In genomic region chr6:73004817-73005216, GRCh38 we compare ENCODE assay signal across 21 cellular contexts.
"Had no signal": no experiment of that assay in that cellular context is flagged by ENCODE, and none has a peak within 500 bp of the region (broad histone marks: within the 10 kb centered on the region; RNA-seq: fewer than 3 reads in every experiment).

No MANE protein-coding gene starts in this region.

- H3K27ac Mint-ChIP-seq: memory B cell; mesothelial cell of epicardium; naive thymus-derived CD4-positive, alpha-beta T cell; nephron; neural progenitor cell; progenitor cell of endocrine pancreas; stimulated activated naive B cell treated with anti-CD40 and anti-IgM and Interleukin-4, amounts not matched to agents 10 μg/mL and 1 μg/mL and 100 μg/mL, for 72 hours; stimulated activated naive CD8-positive, alpha-beta T cell treated with anti-CD3 and anti-CD28 coated beads, Interleukin-15, amount 100 ng/mL, for 72 hours had no signal

- H3K27me3 Mint-ChIP-seq: memory B cell; naive thymus-derived CD4-positive, alpha-beta T cell; stimulated activated naive B cell treated with anti-CD40 and anti-IgM and Interleukin-4, amounts not matched to agents 10 μg/mL and 1 μg/mL and 100 μg/mL, for 72 hours; stimulated activated naive CD8-positive, alpha-beta T cell treated with anti-CD3 and anti-CD28 coated beads, Interleukin-15, amount 100 ng/mL, for 72 hours had no signal

- H3K36me3 Mint-ChIP-seq: neural progenitor cell had no signal

- DNase-seq: dorsolateral prefrontal cortex; effector CD4-positive, alpha-beta T cell; foreskin fibroblast; gastrocnemius medialis; head of caudate nucleus; naive thymus-derived CD4-positive, alpha-beta T cell; right lobe of liver; small intestine; stimulated activated CD4-positive, alpha-beta T cell treated with anti-CD3 and anti-CD28 coated beads, Interleukin-15, amount 100 ng/mL, for 24 hours; stimulated activated CD4-positive, alpha-beta T cell treated with anti-CD3 and anti-CD28 coated beads, Interleukin-2, amount 100 ng/mL, for 48 hours; stimulated activated naive B cell treated with anti-CD40 and anti-IgM and Interleukin-4, amounts not matched to agents 10 μg/mL and 1 μg/mL and 100 μg/mL, for 72 hours; stimulated activated naive CD8-positive, alpha-beta T cell treated with anti-CD3 and anti-CD28 coated beads, Interleukin-15, amount 100 ng/mL, for 72 hours; transverse colon; upper lobe of right lung; uterus had no signal

- ATAC-seq: esophagus mucosa; gastrocnemius medialis; naive thymus-derived CD4-positive, alpha-beta T cell; right lobe of liver; stimulated activated naive B cell treated with anti-CD40 and anti-IgM and Interleukin-4, amounts not matched to agents 10 μg/mL and 1 μg/mL and 100 μg/mL, for 72 hours; stimulated activated naive CD8-positive, alpha-beta T cell treated with anti-CD3 and anti-CD28 coated beads, Interleukin-15, amount 100 ng/mL, for 72 hours; upper lobe of right lung had no signal

- H3K4me1 Mint-ChIP-seq: mesothelial cell of epicardium; nephron; neural progenitor cell; stimulated activated naive CD8-positive, alpha-beta T cell treated with anti-CD3 and anti-CD28 coated beads, Interleukin-15, amount 100 ng/mL, for 72 hours had no signal

- H3K9me3 Mint-ChIP-seq: nephron had no signal

- H3K4me3 Mint-ChIP-seq: memory B cell; mesothelial cell of epicardium; naive thymus-derived CD4-positive, alpha-beta T cell; nephron; neural progenitor cell; stimulated activated naive B cell treated with anti-CD40 and anti-IgM and Interleukin-4, amounts not matched to agents 10 μg/mL and 1 μg/mL and 100 μg/mL, for 72 hours; stimulated activated naive CD8-positive, alpha-beta T cell treated with anti-CD3 and anti-CD28 coated beads, Interleukin-15, amount 100 ng/mL, for 72 hours had no signal
